In genomic region chr10:73591935-73592699, GRCh38 we compare ENCODE assay signal across 9 cellular contexts. TPM values are rescaled to one million over a fixed set of nuclear protein-coding genes. Genes with fewer than 3 reads are reported as not detected.
DNase-seq lines count a peak whose midpoint lies in the region; ATAC-seq and TF ChIP-seq lines count a peak whose summit lies in the region.
"Had no signal": no experiment of that assay in that cellular context is flagged by ENCODE, and none has a peak within 500 bp of the region (broad histone marks: within the 10 kb centered on the region; RNA-seq: fewer than 3 reads in every experiment).

No MANE protein-coding gene starts in this region.

- ATAC-seq in WTC11: peak; percentile 86
- peak in 1 of 3 donors; percentile 35 for ATAC-seq in natural killer cell

- H3K9me3 Mint-ChIP-seq in WTC11 (no peaks in the 10 kb centered on the region), natural killer cell (no peaks in the 10 kb centered on the region)

- H3K4me3 ChIP-seq in fibroblast of pulmonary artery (replicated peaks; ENCODE audit: low read depth, low read length): no peak overlapping the region

- POLR2A ChIA-PET in WTC11 (lab: Charles Lee): interaction anchor here (1.2 to 1.5 kb wide), 3 partner anchors 9 to 52 kb away, joined by 3 to 12 read pairs (median 6); no protein-coding TSS in a partner anchor

- CTCF ChIA-PET in WTC11 (lab: Charles Lee): interaction anchor here (0.6 to 1.5 kb wide), 2 partner anchors 36 to 63 kb away, joined by 3 to 7 read pairs; no protein-coding TSS in a partner anchor

- peak overlapping the region; percentile 59 for H3K4me3 Mint-ChIP-seq in WTC11
- H3K4me3 Mint-ChIP-seq in natural killer cell: peak overlapping the region; percentile 28

- H3K36me3 Mint-ChIP-seq in WTC11: 0 out of 2 replicates have a peak, but pooled peaks cover 2% of the 10 kb centered on the region
- H3K36me3 Mint-ChIP-seq in natural killer cell: no peaks in the 10 kb centered on the region

- H3K4me1 Mint-ChIP-seq in WTC11 (peaks cover 49% of the 10 kb centered on the region), natural killer cell (peaks cover 15 to 17% of the 10 kb centered on the region in 2 donors)

- DNase-seq in ELR (ENCODE audit: low read depth) (peak; percentile 36), M059J (ENCODE audit: low read depth) (peak; percentile 64), WTC11 (ENCODE audit: low spot score) (peak; percentile 68), fibroblast of pulmonary artery (ENCODE audit: low read depth) (peak; percentile 64), natural killer cell (no peak), NCI-H128 (lab: John Stamatoyannopoulos, UW; ENCODE audit: unreplicated experiment) (no peak), mesenteric fat pad (ENCODE audit: low spot score) (no peak), epidermal melanocyte (ENCODE audit: insufficient read length, low spot score) (no peak)

- TF ChIP-seq CTCF in WTC11 (IDR thresholded peaks at IDR 0.05) (no peak), fibroblast of pulmonary artery (IDR thresholded peaks at IDR 0.05; ENCODE audit: low read length, missing control alignments) (no peak), natural killer cell (IDR thresholded peaks at IDR 0.05) (no peak)

- H3K27me3 Mint-ChIP-seq in WTC11 (ENCODE audit: low read depth) (no peaks in the 10 kb centered on the region), natural killer cell (ENCODE audit: low read depth in 2 of 2) (no peaks in the 10 kb centered on the region)

- intact Hi-C loops in natural killer cell (cut with micrococcal nuclease): no loop called here

- H3K27ac Mint-ChIP-seq in WTC11 (peak overlapping the region; percentile 99), natural killer cell (peak overlapping the region; percentile 72 to 86)

TF ChIP-seq in WTC11, 78 proteins besides CTCF, POLR2A, EP300 and RAD21:
- TF ChIP-seq, protein P1, sequence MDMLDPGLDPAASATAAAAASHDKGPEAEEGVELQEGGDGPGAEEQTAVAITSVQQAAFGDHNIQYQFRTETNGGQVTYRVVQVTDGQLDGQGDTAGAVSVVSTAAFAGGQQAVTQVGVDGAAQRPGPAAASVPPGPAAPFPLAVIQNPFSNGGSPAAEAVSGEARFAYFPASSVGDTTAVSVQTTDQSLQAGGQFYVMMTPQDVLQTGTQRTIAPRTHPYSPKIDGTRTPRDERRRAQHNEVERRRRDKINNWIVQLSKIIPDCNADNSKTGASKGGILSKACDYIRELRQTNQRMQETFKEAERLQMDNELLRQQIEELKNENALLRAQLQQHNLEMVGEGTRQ (CRISPR knock-in tag; IDR thresholded peaks at IDR 0.05): peak; percentile 72
- TF ChIP-seq ELF4 (CRISPR knock-in tag; IDR thresholded peaks at IDR 0.05; ENCODE audit: low read depth) (no peak), E2F1 (CRISPR knock-in tag; IDR thresholded peaks at IDR 0.05) (no peak), ZNF423 (CRISPR knock-in tag; IDR thresholded peaks at IDR 0.05) (no peak), MXD4 (CRISPR knock-in tag; IDR thresholded peaks at IDR 0.05; ENCODE audit: borderline replicate concordance) (no peak), ZNF317 (CRISPR knock-in tag; IDR thresholded peaks at IDR 0.05; ENCODE audit: borderline replicate concordance, low read depth) (no peak), SP1 (CRISPR knock-in tag; conservative IDR thresholded peaks at IDR 0.05) (no peak), NFYB (CRISPR knock-in tag; conservative IDR thresholded peaks at IDR 0.05; ENCODE audit: low read depth) (no peak), ESRRA (CRISPR knock-in tag; IDR thresholded peaks at IDR 0.05; ENCODE audit: borderline replicate concordance) (no peak), OVOL2 (CRISPR knock-in tag; IDR thresholded peaks at IDR 0.05; ENCODE audit: borderline replicate concordance) (no peak), GABPB1 (CRISPR knock-in tag; IDR thresholded peaks at IDR 0.05) (peak; percentile 71), SMAD4 (CRISPR knock-in tag; IDR thresholded peaks at IDR 0.05) (no peak), KAT7 (CRISPR knock-in tag; IDR thresholded peaks at IDR 0.05; ENCODE audit: borderline replicate concordance) (no peak), FOXK1 (CRISPR knock-in tag; IDR thresholded peaks at IDR 0.05) (no peak)
- TF ChIP-seq, protein P2, sequence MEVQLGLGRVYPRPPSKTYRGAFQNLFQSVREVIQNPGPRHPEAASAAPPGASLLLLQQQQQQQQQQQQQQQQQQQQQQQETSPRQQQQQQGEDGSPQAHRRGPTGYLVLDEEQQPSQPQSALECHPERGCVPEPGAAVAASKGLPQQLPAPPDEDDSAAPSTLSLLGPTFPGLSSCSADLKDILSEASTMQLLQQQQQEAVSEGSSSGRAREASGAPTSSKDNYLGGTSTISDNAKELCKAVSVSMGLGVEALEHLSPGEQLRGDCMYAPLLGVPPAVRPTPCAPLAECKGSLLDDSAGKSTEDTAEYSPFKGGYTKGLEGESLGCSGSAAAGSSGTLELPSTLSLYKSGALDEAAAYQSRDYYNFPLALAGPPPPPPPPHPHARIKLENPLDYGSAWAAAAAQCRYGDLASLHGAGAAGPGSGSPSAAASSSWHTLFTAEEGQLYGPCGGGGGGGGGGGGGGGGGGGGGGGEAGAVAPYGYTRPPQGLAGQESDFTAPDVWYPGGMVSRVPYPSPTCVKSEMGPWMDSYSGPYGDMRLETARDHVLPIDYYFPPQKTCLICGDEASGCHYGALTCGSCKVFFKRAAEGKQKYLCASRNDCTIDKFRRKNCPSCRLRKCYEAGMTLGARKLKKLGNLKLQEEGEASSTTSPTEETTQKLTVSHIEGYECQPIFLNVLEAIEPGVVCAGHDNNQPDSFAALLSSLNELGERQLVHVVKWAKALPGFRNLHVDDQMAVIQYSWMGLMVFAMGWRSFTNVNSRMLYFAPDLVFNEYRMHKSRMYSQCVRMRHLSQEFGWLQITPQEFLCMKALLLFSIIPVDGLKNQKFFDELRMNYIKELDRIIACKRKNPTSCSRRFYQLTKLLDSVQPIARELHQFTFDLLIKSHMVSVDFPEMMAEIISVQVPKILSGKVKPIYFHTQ (CRISPR knock-in tag; IDR thresholded peaks at IDR 0.05): no peak
- TF ChIP-seq, protein P3, sequence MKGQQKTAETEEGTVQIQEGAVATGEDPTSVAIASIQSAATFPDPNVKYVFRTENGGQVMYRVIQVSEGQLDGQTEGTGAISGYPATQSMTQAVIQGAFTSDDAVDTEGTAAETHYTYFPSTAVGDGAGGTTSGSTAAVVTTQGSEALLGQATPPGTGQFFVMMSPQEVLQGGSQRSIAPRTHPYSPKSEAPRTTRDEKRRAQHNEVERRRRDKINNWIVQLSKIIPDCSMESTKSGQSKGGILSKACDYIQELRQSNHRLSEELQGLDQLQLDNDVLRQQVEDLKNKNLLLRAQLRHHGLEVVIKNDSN (CRISPR knock-in tag; IDR thresholded peaks at IDR 0.05): peak; percentile 65; the same call in 1 of the 2 replicates
- TF ChIP-seq, protein P4, sequence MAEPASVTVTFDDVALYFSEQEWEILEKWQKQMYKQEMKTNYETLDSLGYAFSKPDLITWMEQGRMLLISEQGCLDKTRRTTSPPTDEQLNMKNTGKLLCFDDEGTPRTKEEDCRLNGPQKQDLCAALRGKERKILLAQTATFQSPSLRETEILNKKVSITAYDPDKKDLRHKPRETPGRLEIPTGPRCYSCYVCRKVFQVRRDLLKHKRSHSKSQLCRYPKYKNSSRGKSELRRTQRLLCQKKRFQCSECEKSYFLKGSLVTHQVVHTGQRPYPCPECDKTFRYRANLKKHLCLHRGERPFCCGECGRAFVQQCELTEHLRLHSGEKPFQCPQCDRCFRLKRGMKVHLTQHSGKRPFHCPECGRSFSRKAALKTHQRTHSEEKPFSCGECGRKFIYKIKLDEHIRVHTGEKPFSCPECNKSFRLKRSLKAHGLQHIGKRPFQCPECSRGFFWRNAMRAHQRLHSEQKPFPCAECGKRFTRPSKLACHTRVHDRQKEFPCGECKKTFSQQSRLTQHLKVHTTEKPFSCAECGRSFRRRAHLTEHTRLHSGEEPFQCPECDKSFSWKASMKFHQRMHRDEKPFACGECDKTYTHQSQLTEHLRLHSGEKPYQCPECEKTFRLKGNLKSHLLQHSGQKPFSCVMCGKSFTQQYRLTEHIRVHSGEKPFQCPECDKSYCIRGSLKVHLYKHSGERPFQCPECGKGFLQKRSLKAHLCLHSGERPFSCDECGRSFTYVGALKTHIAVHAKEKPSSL (CRISPR knock-in tag; conservative IDR thresholded peaks at IDR 0.05): no peak
TF ChIP-seq in WTC11: peak in this region for 3.

RNA-seq across cellular contexts. Expression of gene USP54, which starts 1.0 kb away (rescaled TPM):
- total RNA-seq in M059J (2014; rRNA removed; shearing (Covaris generic)): 6.8 and 13.5 TPM in 2 replicates
- total RNA-seq in WTC11 (2021): 39.8 to 43.8 TPM (median 43.3 TPM) in 3 replicates
- 10 to 100 TPM in 1 of 3 donors, 1 to 10 TPM in 2; 4.4 to 10.2 (median 5.5) TPM for total RNA-seq in natural killer cell
- total RNA-seq in mesenteric fat pad: 16.0 TPM

RNA-seq across cellular contexts. Expression of gene MYOZ1, which starts 49.2 kb away (rescaled TPM):
- 1.0 and 2.8 TPM in 2 replicates for total RNA-seq in M059J (2014; rRNA removed; shearing (Covaris generic))
- total RNA-seq in WTC11 (2021) (3.0 to 5.4 TPM (median 4.4 TPM) in 3 replicates), natural killer cell (not detected), mesenteric fat pad (0.58 TPM)
- total RNA-seq: T-helper 1 cell treated with Interleukin-12 subunit alpha and Interleukin-12 subunit beta and Interleukin-4 antibody, amounts not matched to agents 30 ng/mL and 1 ng/mL, for 36 hours had no signal

Comparison
In these comparisons a context has a peak if more than half of its experiments do, and no peak if none do; other contexts are left out.
1. DNase-seq: peak in ELR (single experiment), M059J (single experiment), WTC11 (single experiment) and fibroblast of pulmonary artery (single experiment); none in natural killer cell (single experiment), NCI-H128 (single experiment), mesenteric fat pad (single experiment) and epidermal melanocyte (single experiment).